19 cellular contexts compared by ENCODE assay signal in genomic region chr3:194755689-194756459, GRCh38.
"Had no signal": no experiment of that assay in that cellular context is flagged by ENCODE, and none has a peak within 500 bp of the region (broad histone marks: within the 10 kb centered on the region; RNA-seq: fewer than 3 reads in every experiment).

No MANE protein-coding gene starts in this region.

- FAIRE-seq: endothelial cell of umbilical vein, keratinocyte had no signal

- DNase-seq: effector CD4-positive, alpha-beta T cell; endodermal cell; erythroblast; foreskin keratinocyte; immature natural killer cell; left colon; mesendoderm; naive thymus-derived CD4-positive, alpha-beta T cell; nephron progenitor cell; stimulated activated CD4-positive, alpha-beta T cell treated with anti-CD3 and anti-CD28 coated beads, Interleukin-2, amount 100 ng/mL, for 24 hours; stimulated activated CD4-positive, alpha-beta T cell treated with anti-CD3 and anti-CD28 coated beads, Interleukin-4, amount 100 ng/mL, for 4 hours; stimulated activated naive CD4-positive, alpha-beta T cell treated with Interleukin-2 at 50 U/mL for 16 hours; upper lobe of right lung had no signal

- H3K36me3 ChIP-seq: neutrophil, suprapubic skin, tibial artery, upper lobe of right lung had no signal

- H3K27ac ChIP-seq: coronary artery, foreskin keratinocyte, neutrophil, tibial artery had no signal

- H3K4me1 ChIP-seq: foreskin keratinocyte had no signal

- H3K4me3 ChIP-seq: coronary artery, suprapubic skin, tibial artery, upper lobe of right lung had no signal

- H3K27me3 ChIP-seq: neutrophil, suprapubic skin, tibial artery, upper lobe of right lung had no signal

- H3K9me3 ChIP-seq: neutrophil, suprapubic skin, tibial artery, upper lobe of right lung had no signal
